8 cellular contexts compared by ENCODE assay signal in genomic region chr11:8219257-8220021, GRCh38. TPM values are rescaled to one million over a fixed set of nuclear protein-coding genes. Genes with fewer than 3 reads are reported as not detected.
A peak's percentile ranks its signal among the peaks of the same experiment; 100 is the strongest.
DNase-seq lines count a peak whose midpoint lies in the region; ATAC-seq and TF ChIP-seq lines count a peak whose summit lies in the region.

No MANE protein-coding gene starts in this region.

- H3K79me2 ChIP-seq in DOHH2 (ENCODE audit: control insufficient read depth, low read length): no peaks in the 10 kb centered on the region

- DNase-seq in ACHN (peak; percentile 57), Peyer's patch (peak in 2 of 3 donors; percentile 22 to 79), esophagus muscularis mucosa (ENCODE audit: extremely low spot score) (no peak), occipital lobe (lab: John Stamatoyannopoulos, UW) (peak; percentile 4)
- DNase-seq in effector CD8-positive, alpha-beta T cell (lab: John Stamatoyannopoulos, UW): no peak

- H3K4me2 ChIP-seq in DOHH2 (ENCODE audit: low read length): no peak overlapping the region

- H3K27me3 ChIP-seq in DOHH2 (ENCODE audit: control insufficient read depth, low read length) (no peaks in the 10 kb centered on the region), Peyer's patch (no peaks in the 10 kb centered on the region), esophagus muscularis mucosa (no peaks in the 10 kb centered on the region)

- WGBS in esophagus muscularis mucosa: 82% methylated on average over 16 of the region's 16 CpGs

- TF ChIP-seq POLR2A in Peyer's patch (IDR thresholded peaks at IDR 0.05) (no peak), esophagus muscularis mucosa (IDR thresholded peaks at IDR 0.05; ENCODE audit: low read depth) (no peak)

- peak; percentile 68 for TF ChIP-seq CTCF in DOHH2 (IDR thresholded peaks at IDR 0.05; ENCODE audit: low read depth, low read length, poor library complexity, severe bottlenecking)
- TF ChIP-seq CTCF in Peyer's patch (IDR thresholded peaks at IDR 0.05): peak in 5 of 6 experiments; percentile 23 to 58 (median 51)
- TF ChIP-seq CTCF in esophagus muscularis mucosa (IDR thresholded peaks at IDR 0.05): peak; percentile 33 to 71 (median 48)

- no peak overlapping the region for H3K4me3 ChIP-seq in DOHH2 (ENCODE audit: low read length)
- H3K4me3 ChIP-seq in Peyer's patch: no peak overlapping the region
- no peak overlapping the region for H3K4me3 ChIP-seq in esophagus muscularis mucosa

- no peaks in the 10 kb centered on the region for H3K36me3 ChIP-seq in DOHH2 (ENCODE audit: control insufficient read depth, low read length)
- H3K36me3 ChIP-seq in Peyer's patch: no peaks in the 10 kb centered on the region
- H3K36me3 ChIP-seq in esophagus muscularis mucosa: no peaks in the 10 kb centered on the region

- H3F3A ChIP-seq in DOHH2 (ENCODE audit: control insufficient read depth, insufficient read depth): no peaks in the 10 kb centered on the region

- no peaks in the 10 kb centered on the region for H3K4me1 ChIP-seq in DOHH2 (ENCODE audit: control insufficient read depth, low read length)
- H3K4me1 ChIP-seq in Peyer's patch: no peaks in the 10 kb centered on the region
- H3K4me1 ChIP-seq in esophagus muscularis mucosa: no peaks in the 10 kb centered on the region

- in situ Hi-C loops in ACHN (cut with HindIII; ENCODE audit: low pct_ligation_motif_present, low pct_unique_long_range_greater_than_20kb, low sequenced_read_pairs): no loop called here

- TF ChIP-seq EP300 in esophagus muscularis mucosa (IDR thresholded peaks at IDR 0.05): no peak

- ATAC-seq in HG03460 (IDR thresholded peaks at IDR 0.05; ENCODE audit: unreplicated experiment) (peak; percentile 67), GM18870 (IDR thresholded peaks at IDR 0.05; ENCODE audit: unreplicated experiment) (no peak)

- no peaks in the 10 kb centered on the region for H4K20me1 ChIP-seq in DOHH2 (ENCODE audit: control insufficient read depth, insufficient read depth, low read depth, low read length)

- H3K9me3 ChIP-seq in DOHH2 (ENCODE audit: control insufficient read depth, insufficient read depth, low read length): no peaks in the 10 kb centered on the region
- H3K9me3 ChIP-seq in Peyer's patch: no peaks in the 10 kb centered on the region
- H3K9me3 ChIP-seq in esophagus muscularis mucosa: no peaks in the 10 kb centered on the region

- H3K27ac ChIP-seq in DOHH2 (ENCODE audit: low read depth, low read length) (no peak overlapping the region), Peyer's patch (no peak overlapping the region), esophagus muscularis mucosa (replicated peaks in 1 of 4) (no peak overlapping the region)

- no peaks in the 10 kb centered on the region for H3K9me2 ChIP-seq in DOHH2 (replicated peaks; ENCODE audit: control insufficient read depth, low read length)

- intact Hi-C loops in esophagus muscularis mucosa (cut with DNase I): no loop called here

RNA-seq across cellular contexts. Expression of gene LMO1, which starts 44.2 kb away (rescaled TPM):
- not detected for total RNA-seq in Peyer's patch
- under 1 TPM in 1 of 4 donors, not detected in 3; 0.50 TPM for total RNA-seq in esophagus muscularis mucosa
- total RNA-seq in occipital lobe: 1.9 TPM

RNA-seq across cellular contexts. Expression of gene RIC3, which starts 50.6 kb away (rescaled TPM):
- total RNA-seq in Peyer's patch (10 to 100 TPM in 1 of 4 donors, 1 to 10 TPM in 3; 2.8 to 26.4 (median 4.9) TPM), esophagus muscularis mucosa (10 to 100 TPM; 12.8 to 19.9 (median 17.1) TPM), occipital lobe (55.7 TPM)

Comparison
In these comparisons a context has a peak if more than half of its experiments do, and no peak if none do; other contexts are left out.
1. DNase-seq: peak in ACHN (single experiment), Peyer's patch (2 of 3) and occipital lobe (single experiment); none in esophagus muscularis mucosa (single experiment) and effector CD8-positive, alpha-beta T cell (single experiment).
2. Peak in every context shown above with its lines, with median percentiles within 50 percentile points of each other: CTCF ChIP-seq.